Comparison of ENCODE assay signal across 25 cellular contexts in genomic region chr9:115359011-115359780, GRCh38.
"Had no signal": no experiment of that assay in that cellular context is flagged by ENCODE, and none has a peak within 500 bp of the region (broad histone marks: within the 10 kb centered on the region; RNA-seq: fewer than 3 reads in every experiment).

No MANE protein-coding gene starts in this region.

- ATAC-seq: effector memory CD8-positive, alpha-beta T cell; esophagus mucosa; gastroesophageal sphincter; left cardiac atrium; naive thymus-derived CD8-positive, alpha-beta T cell; pancreas; psoas muscle; stimulated activated naive CD8-positive, alpha-beta T cell treated with anti-CD3 and anti-CD28 coated beads, Interleukin-15, Interleukin-2, amounts not matched to agents 100 U/mL and 50 U/mL, for 24 hours; T-cell had no signal

- H3K27ac Mint-ChIP-seq: activated naive CD8-positive, alpha-beta T cell; effector memory CD8-positive, alpha-beta T cell; memory B cell; naive thymus-derived CD8-positive, alpha-beta T cell; T-cell; T-helper 2 cell treated with Interferon-gamma antibody and Interleukin-4, amounts not matched to agents 5 μg/mL and 100 μg/mL, for 36 hours; WTC11 had no signal

- H3K9me3 Mint-ChIP-seq: effector memory CD8-positive, alpha-beta T cell; memory B cell; naive thymus-derived CD8-positive, alpha-beta T cell; T-cell; T-helper 2 cell treated with Interferon-gamma antibody and Interleukin-4, amounts not matched to agents 5 μg/mL and 100 μg/mL, for 36 hours; WTC11 had no signal

- H3K36me3 Mint-ChIP-seq: activated naive CD8-positive, alpha-beta T cell; memory B cell; naive thymus-derived CD8-positive, alpha-beta T cell; T-cell; WTC11 had no signal

- H3K9me3 ChIP-seq: adrenal gland, ascending aorta, colonic mucosa, gastroesophageal sphincter, pancreas, psoas muscle, right atrium auricular region, upper lobe of left lung had no signal

- H3K4me3 Mint-ChIP-seq: activated naive CD8-positive, alpha-beta T cell; effector memory CD8-positive, alpha-beta T cell; memory B cell; naive thymus-derived CD8-positive, alpha-beta T cell; T-cell; T-helper 2 cell treated with Interferon-gamma antibody and Interleukin-4, amounts not matched to agents 5 μg/mL and 100 μg/mL, for 36 hours; WTC11 had no signal

- H3K36me3 ChIP-seq: adrenal gland, ascending aorta, colonic mucosa, gastroesophageal sphincter, pancreas, right atrium auricular region, upper lobe of left lung had no signal

- FAIRE-seq: endothelial cell of umbilical vein, pancreas had no signal

- H3K4me1 ChIP-seq: adrenal gland, ascending aorta, colonic mucosa, gastroesophageal sphincter, pancreas, psoas muscle, right atrium auricular region, upper lobe of left lung had no signal

- H3K27me3 ChIP-seq: adrenal gland, ascending aorta, colonic mucosa, gastroesophageal sphincter, right atrium auricular region, upper lobe of left lung had no signal

- DNase-seq: activated T-cell treated with anti-CD3 and anti-CD28 coated beads, Interleukin-2, amount 50 U/mL, for 1 hour; adrenal gland; colonic mucosa; dorsolateral prefrontal cortex; effector memory CD8-positive, alpha-beta T cell; head of caudate nucleus; islet precursor cell; left cardiac atrium; naive thymus-derived CD8-positive, alpha-beta T cell; pancreas; psoas muscle; stimulated activated CD4-positive, alpha-beta T cell treated with anti-CD3 and anti-CD28 coated beads, Interleukin-12 subunit alpha, Interleukin-12 subunit beta, amount 100 ng/mL, for 4 hours; stimulated activated CD4-positive, alpha-beta T cell treated with anti-CD3 and anti-CD28 coated beads, Interleukin-4, amount 100 ng/mL, for 4 hours; stimulated activated naive CD8-positive, alpha-beta T cell treated with anti-CD3 and anti-CD28 coated beads, Interleukin-15, Interleukin-2, amounts not matched to agents 100 U/mL and 50 U/mL, for 24 hours; T-cell; upper lobe of left lung had no signal

- H3K4me3 ChIP-seq: adrenal gland, ascending aorta, colonic mucosa, dorsolateral prefrontal cortex, gastroesophageal sphincter, pancreas, psoas muscle, right atrium auricular region, upper lobe of left lung had no signal

- H3K4me1 Mint-ChIP-seq: memory B cell; naive thymus-derived CD8-positive, alpha-beta T cell; T-cell had no signal

- H3K27ac ChIP-seq: adrenal gland, ascending aorta, colonic mucosa, dorsolateral prefrontal cortex, gastroesophageal sphincter, pancreas, psoas muscle, right atrium auricular region, upper lobe of left lung had no signal

- H3K27me3 Mint-ChIP-seq: activated naive CD8-positive, alpha-beta T cell; memory B cell had no signal
